Comparison of ENCODE assay signal across 26 cellular contexts in genomic region chr21:33168886-33169285, GRCh38.
"Had no signal": no experiment of that assay in that cellular context is flagged by ENCODE, and none has a peak within 500 bp of the region (broad histone marks: within the 10 kb centered on the region; RNA-seq: fewer than 3 reads in every experiment).

No MANE protein-coding gene starts in this region.

- H3K4me3 ChIP-seq: ascending aorta, gastrocnemius medialis, skin epidermis, stomach, thyroid gland, upper lobe of left lung, vagina had no signal

- H3K4me1 ChIP-seq: ascending aorta, gastrocnemius medialis, stomach, thyroid gland, upper lobe of left lung, vagina had no signal

- H3K27ac ChIP-seq: ascending aorta, gastrocnemius medialis, neutrophil, skin epidermis, stomach, thyroid gland, upper lobe of left lung, vagina, VCaP had no signal

- H3K36me3 ChIP-seq: ascending aorta, gastrocnemius medialis, neutrophil, stomach, thyroid gland, upper lobe of left lung, vagina had no signal

- H3K27me3 ChIP-seq: ascending aorta, thyroid gland, upper lobe of left lung, vagina had no signal

- ATAC-seq: gastrocnemius medialis, left cardiac atrium, left ventricle myocardium superior, sciatic nerve had no signal

- H3K9me3 ChIP-seq: neutrophil, thyroid gland, upper lobe of left lung, vagina had no signal

- DNase-seq: activated CD4-positive, alpha-beta memory T cell treated with anti-CD3 and anti-CD28 coated beads for 36 hours; activated CD4-positive, alpha-beta T cell treated with anti-CD3 and anti-CD28 coated beads for 48 hours; activated CD8-positive, alpha-beta memory T cell treated with anti-CD3 and anti-CD28 coated beads, Interleukin-2, amount 50 U/mL, for 4 hours; activated gamma-delta T cell; activated naive CD4-positive, alpha-beta T cell treated with anti-CD3 and anti-CD28 coated beads, Interleukin-2, amount 10 ng/mL, durations not matched to agents 7 days and 5 days; activated naive CD8-positive, alpha-beta T cell treated with anti-CD3 and anti-CD28 coated beads, Interleukin-2, amount 10 ng/mL, durations not matched to agents 7 days and 5 days; activated T-cell treated with anti-CD3 and anti-CD28 coated beads, Interleukin-2, amount 50 U/mL, for 1 hour; caudate nucleus; endodermal cell; gastrocnemius medialis; head of caudate nucleus; hippocampal formation; left cardiac atrium; left ventricle myocardium superior; nephron progenitor cell; stimulated activated CD4-positive, alpha-beta T cell treated with anti-CD3 and anti-CD28 coated beads, Interleukin-4, amount 100 ng/mL, for 24 hours; stomach; T-helper 9 cell; thyroid gland; upper lobe of left lung had no signal
